ENCODE assay signal across 8 cellular contexts in the genomic region with DNA sequence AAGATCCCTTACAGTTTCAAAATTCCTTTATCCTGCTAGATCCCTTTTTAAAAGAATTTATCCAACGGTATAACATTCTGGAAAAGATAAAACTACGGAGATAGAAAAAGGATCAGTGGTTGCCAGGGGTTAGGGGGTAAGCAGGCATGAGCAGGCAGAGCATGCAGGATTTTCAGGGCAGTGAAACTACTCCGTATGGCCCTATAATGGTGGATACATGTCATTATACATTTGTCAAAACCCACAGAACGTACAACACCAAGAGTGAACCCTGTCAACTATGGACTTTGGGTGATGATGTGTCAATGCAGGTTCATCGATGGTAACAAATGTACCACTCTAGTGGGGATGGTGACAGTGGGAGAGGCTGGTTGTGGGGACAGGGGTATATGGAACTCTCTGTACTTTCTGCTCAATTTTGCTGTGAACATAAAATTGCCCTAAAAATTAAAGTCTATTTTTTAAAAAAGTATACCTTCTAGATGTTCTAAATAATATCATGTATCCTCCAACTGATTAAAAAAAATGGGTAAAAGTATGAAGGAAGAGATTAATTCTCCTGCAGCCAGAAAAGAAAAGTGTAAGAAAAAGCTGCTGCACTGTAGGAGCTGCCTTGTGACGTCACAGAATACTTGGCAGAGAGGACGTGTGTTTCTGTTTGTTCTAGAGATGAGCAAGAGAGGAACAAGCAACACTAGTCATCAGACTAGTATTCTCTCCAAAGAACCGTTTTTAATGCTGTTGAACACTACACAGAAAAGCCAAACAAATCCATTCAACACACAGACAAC. TPM values are rescaled to one million over a fixed set of nuclear protein-coding genes. Genes with fewer than 3 reads are reported as not detected.
DNase-seq lines count a peak whose midpoint lies in the region; ATAC-seq and TF ChIP-seq lines count a peak whose summit lies in the region.

No MANE protein-coding gene starts in this region.

- peak overlapping the region; percentile 41 for H2AFZ ChIP-seq in SK-N-SH (ENCODE audit: low read depth)

- peak overlapping the region; percentile 45 for H3K4me2 ChIP-seq in SK-N-SH

- 58% methylated on average over 8 of the region's 8 CpGs for WGBS in SK-N-SH (ENCODE audit: low lambda C conversion rate)

- peaks cover 17% of the 10 kb centered on the region for H3K36me3 Mint-ChIP-seq in dendritic cell treated with granulocyte-macrophage colony-stimulating factor and Interleukin-4, amounts not matched to agents 40 ng/mL and 50 ng/mL, for 4 days (ENCODE audit: low read depth)
- H3K36me3 Mint-ChIP-seq in naive thymus-derived CD8-positive, alpha-beta T cell = peaks cover 0 to 17% (median 7%) of the 10 kb centered on the region in 3 donors
- H3K36me3 Mint-ChIP-seq in endothelial cell (ENCODE audit: low read depth, unreplicated experiment) = no peaks in the 10 kb centered on the region

- no peaks in the 10 kb centered on the region for H3F3A ChIP-seq in SK-N-SH (replicated peaks; ENCODE audit: insufficient read depth)

- no peak overlapping the region for H3K9ac ChIP-seq in SK-N-SH

- H3K36me3 ChIP-seq in SK-N-SH (replicated peaks in 1 of 2; ENCODE audit: control insufficient read depth in 1 of 2, insufficient read depth in 2 of 2, low read length in 1 of 2) = peaks cover 0 to 5% of the 10 kb centered on the region in 2 experiments

- ATAC-seq in GM18870 (IDR thresholded peaks at IDR 0.05; ENCODE audit: unreplicated experiment) (peak; percentile 97), HG03108 (IDR thresholded peaks at IDR 0.05; ENCODE audit: unreplicated experiment) (peak; percentile 84)
- ATAC-seq in naive thymus-derived CD8-positive, alpha-beta T cell = peak; percentile 88 to 96

- H3K4me1 Mint-ChIP-seq in dendritic cell treated with granulocyte-macrophage colony-stimulating factor and Interleukin-4, amounts not matched to agents 40 ng/mL and 50 ng/mL, for 4 days (ENCODE audit: low read depth) = peaks cover 58% of the 10 kb centered on the region
- peaks cover 39 to 92% (median 86%) of the 10 kb centered on the region in 4 donors for H3K4me1 Mint-ChIP-seq in naive thymus-derived CD8-positive, alpha-beta T cell
- H3K4me1 Mint-ChIP-seq in endothelial cell (ENCODE audit: unreplicated experiment) = no peaks in the 10 kb centered on the region

- no peak overlapping the region for H3K4me3 ChIP-seq in SK-N-SH (ENCODE audit: low read depth in 2 of 2, low read length in 1 of 2)

- H3K27ac Mint-ChIP-seq in dendritic cell treated with granulocyte-macrophage colony-stimulating factor and Interleukin-4, amounts not matched to agents 40 ng/mL and 50 ng/mL, for 4 days = peak overlapping the region; percentile 84
- peak overlapping the region; percentile 91 to 99 (median 96) for H3K27ac Mint-ChIP-seq in naive thymus-derived CD8-positive, alpha-beta T cell
- H3K27ac Mint-ChIP-seq in endothelial cell (ENCODE audit: unreplicated experiment) = no peak overlapping the region

- no peak for TF ChIP-seq RAD21 in SK-N-SH (IDR thresholded peaks at IDR 0.05; ENCODE audit: low read length)

- intact Hi-C loops in dendritic cell treated with granulocyte-macrophage colony-stimulating factor and Interleukin-4, amounts not matched to agents 40 ng/mL and 50 ng/mL, for 4 days (cut with micrococcal nuclease) = no loop called here

- no peaks in the 10 kb centered on the region for H3K9me3 Mint-ChIP-seq in dendritic cell treated with granulocyte-macrophage colony-stimulating factor and Interleukin-4, amounts not matched to agents 40 ng/mL and 50 ng/mL, for 4 days
- peaks cover 0 to 3% (median 0%) of the 10 kb centered on the region in 9 donors for H3K9me3 Mint-ChIP-seq in naive thymus-derived CD8-positive, alpha-beta T cell
- H3K9me3 Mint-ChIP-seq in endothelial cell (ENCODE audit: unreplicated experiment) = no peaks in the 10 kb centered on the region

- POLR2A ChIA-PET in SK-N-SH (lab: Yijun Ruan, JAX) = no interaction called here
- POLR2A ChIA-PET in naive thymus-derived CD8-positive, alpha-beta T cell (lab: Charles Lee) = interaction anchor here (0.6 to 2.1 kb wide), 10 partner anchors 10 to 82 kb away, joined by 3 to 9 read pairs (median 4); partner anchors contain the start of gene ANKRD44

- H3K9me3 ChIP-seq in SK-N-SH = no peaks in the 10 kb centered on the region

- H3K79me2 ChIP-seq in SK-N-SH (ENCODE audit: insufficient read depth) = no peaks in the 10 kb centered on the region

- no peaks in the 10 kb centered on the region for H3K9me2 ChIP-seq in SK-N-SH

- H3K4me3 Mint-ChIP-seq in dendritic cell treated with granulocyte-macrophage colony-stimulating factor and Interleukin-4, amounts not matched to agents 40 ng/mL and 50 ng/mL, for 4 days = no peak overlapping the region
- peak overlapping the region; percentile 47 to 88 (median 82) for H3K4me3 Mint-ChIP-seq in naive thymus-derived CD8-positive, alpha-beta T cell
- H3K4me3 Mint-ChIP-seq in endothelial cell (ENCODE audit: unreplicated experiment) = no peak overlapping the region

- peak; percentile 54 for DNase-seq in AG09319 (ENCODE audit: extremely low read depth, low read depth)
- DNase-seq in SK-N-SH = no peak
- DNase-seq in naive thymus-derived CD8-positive, alpha-beta T cell = peak in 8 of 10 donors; percentile 53 to 79 (median 62)
- no peak for DNase-seq in endothelial cell (ENCODE audit: low spot score)
- no peak for DNase-seq in NCI-H82 treated with DMSO at 0.1 percent for 48 hours (lab: John Stamatoyannopoulos, UW; ENCODE audit: unreplicated experiment)

- no peaks in the 10 kb centered on the region for H3K27me3 Mint-ChIP-seq in dendritic cell treated with granulocyte-macrophage colony-stimulating factor and Interleukin-4, amounts not matched to agents 40 ng/mL and 50 ng/mL, for 4 days
- no peaks in the 10 kb centered on the region for H3K27me3 Mint-ChIP-seq in naive thymus-derived CD8-positive, alpha-beta T cell
- H3K27me3 Mint-ChIP-seq in endothelial cell (ENCODE audit: unreplicated experiment) = no peaks in the 10 kb centered on the region

- CTCF ChIA-PET in SK-N-SH (lab: Yijun Ruan, JAX) = interaction anchor here (1.0 to 1.2 kb wide), 2 partner anchors 69 to 93 kb away, joined by 3 read pairs; no protein-coding TSS in a partner anchor

- no peaks in the 10 kb centered on the region for H4K20me1 ChIP-seq in SK-N-SH (ENCODE audit: insufficient read depth)

- no peaks in the 10 kb centered on the region for H3K27me3 ChIP-seq in SK-N-SH (ENCODE audit: insufficient read depth)

- no peak for TF ChIP-seq EP300 in SK-N-SH (IDR thresholded peaks at IDR 0.05; ENCODE audit: borderline replicate concordance in 1 of 2, low read depth in 1 of 2, low read length in 1 of 2)

- TF ChIP-seq CTCF in AG09319 (IDR thresholded peaks at IDR 0.05; ENCODE audit: low read depth, low read length) (no peak), SK-N-SH (IDR thresholded peaks at IDR 0.05) (no peak), endothelial cell (IDR thresholded peaks at IDR 0.05; ENCODE audit: unreplicated experiment) (no peak)

- H3K4me1 ChIP-seq in SK-N-SH (ENCODE audit: control insufficient read depth in 1 of 2, insufficient read depth in 2 of 2, low read depth in 1 of 2, low read length in 1 of 2) = peaks cover 0 to 2% of the 10 kb centered on the region in 2 experiments; a peak in 2 of 4 replicates

- peak overlapping the region; percentile 12 to 73; a peak in 2 of 4 replicates for H3K27ac ChIP-seq in SK-N-SH (ENCODE audit: low read depth in 2 of 2, low read length in 1 of 2)

TF ChIP-seq in SK-N-SH, 30 proteins besides CTCF, POLR2A, EP300 and RAD21:
- TF ChIP-seq FOSL2 (IDR thresholded peaks at IDR 0.05; ENCODE audit: borderline replicate concordance, low read depth) = peak; percentile 32; the same call in 1 of the 2 replicates
- TF ChIP-seq FOXM1 (IDR thresholded peaks at IDR 0.05; ENCODE audit: low read depth) = no peak
- TF ChIP-seq, protein P1, sequence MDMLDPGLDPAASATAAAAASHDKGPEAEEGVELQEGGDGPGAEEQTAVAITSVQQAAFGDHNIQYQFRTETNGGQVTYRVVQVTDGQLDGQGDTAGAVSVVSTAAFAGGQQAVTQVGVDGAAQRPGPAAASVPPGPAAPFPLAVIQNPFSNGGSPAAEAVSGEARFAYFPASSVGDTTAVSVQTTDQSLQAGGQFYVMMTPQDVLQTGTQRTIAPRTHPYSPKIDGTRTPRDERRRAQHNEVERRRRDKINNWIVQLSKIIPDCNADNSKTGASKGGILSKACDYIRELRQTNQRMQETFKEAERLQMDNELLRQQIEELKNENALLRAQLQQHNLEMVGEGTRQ (IDR thresholded peaks at IDR 0.05; ENCODE audit: borderline replicate concordance, low read depth, low read length) = no peak
- TF ChIP-seq, protein P2, sequence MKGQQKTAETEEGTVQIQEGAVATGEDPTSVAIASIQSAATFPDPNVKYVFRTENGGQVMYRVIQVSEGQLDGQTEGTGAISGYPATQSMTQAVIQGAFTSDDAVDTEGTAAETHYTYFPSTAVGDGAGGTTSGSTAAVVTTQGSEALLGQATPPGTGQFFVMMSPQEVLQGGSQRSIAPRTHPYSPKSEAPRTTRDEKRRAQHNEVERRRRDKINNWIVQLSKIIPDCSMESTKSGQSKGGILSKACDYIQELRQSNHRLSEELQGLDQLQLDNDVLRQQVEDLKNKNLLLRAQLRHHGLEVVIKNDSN (IDR thresholded peaks at IDR 0.05; ENCODE audit: borderline replicate concordance, low read depth) = 0 out of 2 replicates have a peak, but pooled peaks have one; percentile 8
- peak; percentile 58; the same call in 1 of the 2 replicates for TF ChIP-seq NFIC (IDR thresholded peaks at IDR 0.05; ENCODE audit: borderline replicate concordance)

RNA-seq across cellular contexts. Expression of gene ANKRD44, which starts 23.6 kb away (rescaled TPM):
- polyA plus RNA-seq in SK-N-SH (2012; rRNA removed) = 12.3 and 12.5 TPM in 2 replicates
- 6.8 and 7.0 TPM in 2 replicates for polyA plus RNA-seq in SK-N-SH (2012; cell fraction: cytosol; rRNA removed)
- 23.4 and 77.4 TPM in 2 replicates for polyA plus RNA-seq in SK-N-SH (2012; cell fraction: nucleus; rRNA removed)
- 100 to 1,000 TPM; 269 to 279 TPM for total RNA-seq in naive thymus-derived CD8-positive, alpha-beta T cell
- polyA plus RNA-seq in naive thymus-derived CD8-positive, alpha-beta T cell = 10 to 100 TPM; 85.8 to 96.1 (median 94.2) TPM
- total RNA-seq in endothelial cell (ENCODE audit: unreplicated experiment) = 8.1 TPM

Comparison
In these comparisons a context has a peak if more than half of its experiments do, and no peak if none do; other contexts are left out.
1. DNase-seq: peak in AG09319 (single experiment) and naive thymus-derived CD8-positive, alpha-beta T cell (8 of 10); none in SK-N-SH (single experiment), endothelial cell (single experiment) and NCI-H82 treated with DMSO at 0.1 percent for 48 hours (single experiment).
2. H3K4me3 Mint-ChIP-seq: peak in naive thymus-derived CD8-positive, alpha-beta T cell (10 of 10); none in dendritic cell treated with granulocyte-macrophage colony-stimulating factor and Interleukin-4, amounts not matched to agents 40 ng/mL and 50 ng/mL, for 4 days (single experiment) and endothelial cell (single experiment).
3. RNA of gene ANKRD44, which starts 23.6 kb away (total RNA-seq): 269 to 279 TPM in naive thymus-derived CD8-positive, alpha-beta T cell; 8.1 TPM in endothelial cell (single experiment); every median in the first group is over 10 times any median in the second.
4. Peak in every context shown above with its lines, with median percentiles within 50 percentile points of each other: ATAC-seq.